ENCODE assay signal across 14 cellular contexts in genomic region chr17:40645932-40646331, GRCh38. TPM values are rescaled to one million over a fixed set of nuclear protein-coding genes. Genes with fewer than 3 reads are reported as not detected.
A peak's percentile ranks its signal among the peaks of the same experiment; 100 is the strongest.
DNase-seq lines count a peak whose midpoint lies in the region; ATAC-seq and TF ChIP-seq lines count a peak whose summit lies in the region.
"Had no signal": no experiment of that assay in that cellular context is flagged by ENCODE, and none has a peak within 500 bp of the region (broad histone marks: within the 10 kb centered on the region; RNA-seq: fewer than 3 reads in every experiment).

No MANE protein-coding gene starts in this region.

- H2AFZ ChIP-seq in KMS-11 (ENCODE audit: low read depth), result no peak overlapping the region
- H2AFZ ChIP-seq in mammary epithelial cell (ENCODE audit: low read depth, low read length), result no peak overlapping the region

- in situ Hi-C loops in mammary epithelial cell (cut with MboI; ENCODE audit: low sequenced_read_pairs in 2 of 2), result no loop called here

- peak overlapping the region in 6 of 8 donors; percentile 7 to 100 (median 56) for H3K27ac Mint-ChIP-seq in CD8-positive, alpha-beta memory T cell
- peak overlapping the region; percentile 86 to 100 for H3K27ac Mint-ChIP-seq in natural killer cell treated with Interleukin-12 subunit alpha and Interleukin-12 subunit beta and Interleukin-15 and Interleukin-18, amount 100 ng/mL, for 72 hours

- no peak overlapping the region for H3K9ac ChIP-seq in KMS-11
- peak overlapping the region; percentile 26 for H3K9ac ChIP-seq in mammary epithelial cell (ENCODE audit: insufficient read depth, low read length)

- TF ChIP-seq CTCF in KMS-11 (conservative IDR thresholded peaks at IDR 0.05; ENCODE audit: low read depth, low read length) (no peak), mammary epithelial cell (conservative IDR thresholded peaks at IDR 0.05 in 1 of 2, IDR thresholded peaks at IDR 0.05 in 1 of 2; ENCODE audit: extremely low read depth in 1 of 2, insufficient read depth in 1 of 2, low read depth in 1 of 2, low read length in 2 of 2) (no peak), WERI-Rb-1 (IDR thresholded peaks at IDR 0.05; ENCODE audit: low read depth, low read length) (no peak)

- no peaks in the 10 kb centered on the region for H3K9me3 Mint-ChIP-seq in CD8-positive, alpha-beta memory T cell
- H3K9me3 Mint-ChIP-seq in natural killer cell treated with Interleukin-12 subunit alpha and Interleukin-12 subunit beta and Interleukin-15 and Interleukin-18, amount 100 ng/mL, for 72 hours, result no peaks in the 10 kb centered on the region

- CTCF ChIA-PET in CD8-positive, alpha-beta memory T cell (lab: Charles Lee), result interaction anchor here (0.9 to 1.3 kb wide), 2 partner anchors 22 to 81 kb away, joined by 3 read pairs; partner anchors contain the start of gene CCR7
- CTCF ChIA-PET in mammary epithelial cell (lab: Charles Lee; ENCODE audit: low non-redundant PET), result no interaction called here

- peaks cover 35% of the 10 kb centered on the region for H3K36me3 ChIP-seq in CD8-positive, alpha-beta memory T cell (ENCODE audit: insufficient read depth, low read length)
- peaks cover 13% of the 10 kb centered on the region; the same call in 1 of the 2 replicates for H3K36me3 ChIP-seq in KMS-11 (ENCODE audit: insufficient read depth)
- peaks cover 24% of the 10 kb centered on the region for H3K36me3 ChIP-seq in mammary epithelial cell (ENCODE audit: insufficient read depth, low read length)
- H3K36me3 ChIP-seq in WERI-Rb-1, result peaks cover 68% of the 10 kb centered on the region

- H3K4me3 ChIP-seq in CD8-positive, alpha-beta memory T cell (ENCODE audit: low read length), result no peak overlapping the region
- H3K4me3 ChIP-seq in KMS-11 (IDR thresholded peaks at IDR 0.05; ENCODE audit: insufficient read depth, low read depth, low read length), result no peak overlapping the region
- H3K4me3 ChIP-seq in mammary epithelial cell (replicated peaks in 1 of 3; ENCODE audit: insufficient read depth in 1 of 3, low read depth in 2 of 3, low read length in 3 of 3), result peak overlapping the region in 2 of 3 experiments; percentile 74 to 82
- no peak overlapping the region for H3K4me3 ChIP-seq in WERI-Rb-1 (ENCODE audit: low read depth, low read length)

- no peak for ATAC-seq in natural killer cell treated with Interleukin-12 subunit alpha and Interleukin-12 subunit beta and Interleukin-15 and Interleukin-18, amount 100 ng/mL, for 72 hours
- ATAC-seq in GM21381 (IDR thresholded peaks at IDR 0.05; ENCODE audit: unreplicated experiment), result no peak
- no peak for ATAC-seq in HG03139 (IDR thresholded peaks at IDR 0.05; ENCODE audit: unreplicated experiment)

- intact Hi-C loops in mammary epithelial cell (cut with micrococcal nuclease), result no loop called here

- H3K79me2 ChIP-seq in KMS-11 (ENCODE audit: insufficient read depth, low read depth) (peaks cover 37% of the 10 kb centered on the region), mammary epithelial cell (ENCODE audit: insufficient read depth, low read length) (peaks cover 61% of the 10 kb centered on the region)

- 64% methylated on average over 2 of the region's 2 CpGs for WGBS in mammary epithelial cell (ENCODE audit: low coverage, missing lambda C conversion rate)

- H3K4me2 ChIP-seq in KMS-11 (peak overlapping the region; percentile 77; the same call in 1 of the 2 replicates), mammary epithelial cell (ENCODE audit: insufficient read depth, low read depth, low read length) (peak overlapping the region; percentile 99)

- peaks cover 55 to 72% (median 68%) of the 10 kb centered on the region in 3 donors for H3K4me1 Mint-ChIP-seq in CD8-positive, alpha-beta memory T cell
- peaks cover 26 to 46% of the 10 kb centered on the region in 2 donors for H3K4me1 Mint-ChIP-seq in natural killer cell treated with Interleukin-12 subunit alpha and Interleukin-12 subunit beta and Interleukin-15 and Interleukin-18, amount 100 ng/mL, for 72 hours (ENCODE audit: low read depth in 2 of 2)

- H3K27me3 Mint-ChIP-seq in CD8-positive, alpha-beta memory T cell, result no peaks in the 10 kb centered on the region
- no peaks in the 10 kb centered on the region for H3K27me3 Mint-ChIP-seq in natural killer cell treated with Interleukin-12 subunit alpha and Interleukin-12 subunit beta and Interleukin-15 and Interleukin-18, amount 100 ng/mL, for 72 hours

- peak overlapping the region; percentile 15 for H3K27ac ChIP-seq in CD8-positive, alpha-beta memory T cell (ENCODE audit: low read depth, low read length)
- H3K27ac ChIP-seq in KMS-11 (no peak overlapping the region), mammary epithelial cell (ENCODE audit: insufficient read depth, low read depth, low read length) (no peak overlapping the region), WERI-Rb-1 (no peak overlapping the region)

- H3K4me1 ChIP-seq in CD8-positive, alpha-beta memory T cell (ENCODE audit: insufficient read depth, low read length), result peaks cover 34% of the 10 kb centered on the region
- H3K4me1 ChIP-seq in KMS-11 (ENCODE audit: low read depth, poor library complexity, severe bottlenecking) (peaks cover 33% of the 10 kb centered on the region), mammary epithelial cell (ENCODE audit: insufficient read depth, low read length) (peaks cover 12% of the 10 kb centered on the region)

- H3K4me3 Mint-ChIP-seq in CD8-positive, alpha-beta memory T cell, result peak overlapping the region in 5 of 7 donors; percentile 32 to 95 (median 44)
- H3K4me3 Mint-ChIP-seq in natural killer cell treated with Interleukin-12 subunit alpha and Interleukin-12 subunit beta and Interleukin-15 and Interleukin-18, amount 100 ng/mL, for 72 hours, result peak overlapping the region; percentile 41

- H3K27me3 ChIP-seq in CD8-positive, alpha-beta memory T cell (ENCODE audit: insufficient read depth, low read length, poor library complexity, severe bottlenecking), result no peaks in the 10 kb centered on the region
- H3K27me3 ChIP-seq in KMS-11 (ENCODE audit: insufficient read depth, low read depth) (no peaks in the 10 kb centered on the region), mammary epithelial cell (ENCODE audit: insufficient read depth, low read length) (no peaks in the 10 kb centered on the region), WERI-Rb-1 (ENCODE audit: insufficient read depth, low read depth, severe bottlenecking) (no peaks in the 10 kb centered on the region)
- H3K27me3 ChIP-seq: dorsolateral prefrontal cortex, tibial nerve had no signal

- H3K9me3 ChIP-seq in CD8-positive, alpha-beta memory T cell (ENCODE audit: low read length), result no peaks in the 10 kb centered on the region
- H3K9me3 ChIP-seq in mammary epithelial cell (replicated peaks; ENCODE audit: insufficient read depth, low read length), result no peaks in the 10 kb centered on the region
- no peaks in the 10 kb centered on the region for H3K9me3 ChIP-seq in WERI-Rb-1 (ENCODE audit: severe bottlenecking)
- H3K9me3 ChIP-seq: tibial nerve had no signal

- dilution Hi-C loops in mammary epithelial cell (cut with HindIII; ENCODE audit: low sequenced_read_pairs), result no loop called here

- H4K20me1 ChIP-seq in KMS-11 (ENCODE audit: insufficient read depth) (no peaks in the 10 kb centered on the region), mammary epithelial cell (ENCODE audit: insufficient read depth, low read length) (no peaks in the 10 kb centered on the region)

- POLR2A ChIA-PET in CD8-positive, alpha-beta memory T cell (lab: Charles Lee), result interaction anchor here (0.5 kb wide), 1 partner anchor 181 kb away, joined by 6 read pairs; no protein-coding TSS in a partner anchor

- BruUV-seq in mammary epithelial cell (replicated peaks; lab: Mats Ljungman, UMichigan), result no TSS peak

- H3K36me3 Mint-ChIP-seq in CD8-positive, alpha-beta memory T cell, result peaks cover 12 to 63% (median 17%) of the 10 kb centered on the region in 3 donors
- H3K36me3 Mint-ChIP-seq in natural killer cell treated with Interleukin-12 subunit alpha and Interleukin-12 subunit beta and Interleukin-15 and Interleukin-18, amount 100 ng/mL, for 72 hours, result peaks cover 32% of the 10 kb centered on the region

- DNase-seq in CD8-positive, alpha-beta memory T cell, result no peak
- DNase-seq in mammary epithelial cell (no peak), WERI-Rb-1 (no peak), SIG-M5 (lab: John Stamatoyannopoulos, UW) (no peak)
- no peak for DNase-seq in natural killer cell treated with Interleukin-12 subunit alpha and Interleukin-12 subunit beta and Interleukin-15 and Interleukin-18, amount 100 ng/mL, for 72 hours (ENCODE audit: low spot score)
- DNase-seq: dorsolateral prefrontal cortex, NCI-H1092 had no signal

RNA-seq across cellular contexts. Expression of gene SMARCE1, which starts 1.7 kb away (rescaled TPM):
- 100 to 1,000 TPM; 101 to 108 TPM for total RNA-seq in CD8-positive, alpha-beta memory T cell
- 216 TPM for polyA plus RNA-seq in CD8-positive, alpha-beta memory T cell
- 10 to 100 TPM; 75.0 to 94.2 TPM for total RNA-seq in mammary epithelial cell
- polyA plus RNA-seq in mammary epithelial cell, result 37.0 TPM
- 61.3 TPM for polyA minus RNA-seq in mammary epithelial cell
- total RNA-seq in natural killer cell treated with Interleukin-12 subunit alpha and Interleukin-12 subunit beta and Interleukin-15 and Interleukin-18, amount 100 ng/mL, for 72 hours, result 10 to 100 TPM; 76.2 to 94.6 TPM

RNA-seq across cellular contexts. Expression of gene KRT222, which starts 19.0 kb away (rescaled TPM):
- total RNA-seq in CD8-positive, alpha-beta memory T cell, result not detected
- not detected for polyA plus RNA-seq in CD8-positive, alpha-beta memory T cell
- total RNA-seq in mammary epithelial cell, result under 1 TPM; 0.67 to 0.94 TPM
- 0.24 TPM for polyA plus RNA-seq in mammary epithelial cell
- polyA minus RNA-seq in mammary epithelial cell, result not detected
- total RNA-seq in natural killer cell treated with Interleukin-12 subunit alpha and Interleukin-12 subunit beta and Interleukin-15 and Interleukin-18, amount 100 ng/mL, for 72 hours, result not detected
- total RNA-seq: T-helper 2 cell treated with Interferon-gamma antibody and Interleukin-4, amounts not matched to agents 100 ng/mL and 5 ng/mL, for 36 hours had no signal

RNA-seq across cellular contexts. Expression of gene KRT24, which starts 57.6 kb away (rescaled TPM):
- not detected for total RNA-seq in CD8-positive, alpha-beta memory T cell
- polyA plus RNA-seq in CD8-positive, alpha-beta memory T cell, result not detected
- total RNA-seq in mammary epithelial cell, result not detected
- not detected for polyA plus RNA-seq in mammary epithelial cell
- not detected for polyA minus RNA-seq in mammary epithelial cell
- not detected for total RNA-seq in natural killer cell treated with Interleukin-12 subunit alpha and Interleukin-12 subunit beta and Interleukin-15 and Interleukin-18, amount 100 ng/mL, for 72 hours
- total RNA-seq: dorsolateral prefrontal cortex; H4; omental fat pad; T-helper 2 cell treated with Interferon-gamma antibody and Interleukin-4, amounts not matched to agents 100 ng/mL and 5 ng/mL, for 36 hours had no signal

Comparison
In these comparisons a context has a peak if more than half of its experiments do, and no peak if none do; other contexts are left out.
1. H3K4me3 ChIP-seq: peak in mammary epithelial cell (2 of 3); none in CD8-positive, alpha-beta memory T cell (single experiment), KMS-11 (single experiment) and WERI-Rb-1 (single experiment).